In genomic region chr17:11140501-11140900, GRCh38 we compare ENCODE assay signal across 19 cellular contexts.
"Had no signal": no experiment of that assay in that cellular context is flagged by ENCODE, and none has a peak within 500 bp of the region (broad histone marks: within the 10 kb centered on the region; RNA-seq: fewer than 3 reads in every experiment).

No MANE protein-coding gene starts in this region.

- H3K4me1 Mint-ChIP-seq: activated CD4-positive, alpha-beta T cell treated with anti-CD3 and anti-CD28 coated beads for 36 hours; activated naive CD8-positive, alpha-beta T cell treated with anti-CD3 and anti-CD28 coated beads for 36 hours; central memory CD8-positive, alpha-beta T cell; naive B cell had no signal

- H3K9me3 Mint-ChIP-seq: mesothelial cell of epicardium had no signal

- ATAC-seq: activated CD4-positive, alpha-beta T cell treated with anti-CD3 and anti-CD28 coated beads for 36 hours; left cardiac atrium; psoas muscle had no signal

- H3K4me3 Mint-ChIP-seq: activated CD4-positive, alpha-beta T cell treated with anti-CD3 and anti-CD28 coated beads for 36 hours; activated naive CD8-positive, alpha-beta T cell treated with anti-CD3 and anti-CD28 coated beads for 36 hours; central memory CD8-positive, alpha-beta T cell; mesothelial cell of epicardium; naive B cell had no signal

- H3K36me3 Mint-ChIP-seq: activated naive CD8-positive, alpha-beta T cell treated with anti-CD3 and anti-CD28 coated beads for 36 hours; mesothelial cell of epicardium; naive B cell had no signal

- H3K27ac Mint-ChIP-seq: activated CD4-positive, alpha-beta T cell treated with anti-CD3 and anti-CD28 coated beads for 36 hours; activated naive CD8-positive, alpha-beta T cell treated with anti-CD3 and anti-CD28 coated beads for 36 hours; mesothelial cell of epicardium; naive B cell had no signal

- DNase-seq: activated CD4-positive, alpha-beta T cell treated with anti-CD3 and anti-CD28 coated beads for 36 hours; activated CD4-positive, CD25-positive, alpha-beta regulatory T cell; activated CD8-positive, alpha-beta memory T cell treated with anti-CD3 and anti-CD28 coated beads for 24 hours; activated effector memory CD4-positive, alpha-beta T cell treated with Interleukin-2 at 50 U/mL for 16 hours; activated naive CD4-positive, alpha-beta T cell treated with Interleukin-2 at 50 U/mL for 16 hours; activated naive CD8-positive, alpha-beta T cell treated with anti-CD3 and anti-CD28 coated beads for 36 hours; dermis blood vessel endothelial cell; effector CD8-positive, alpha-beta T cell; esophagus squamous epithelium; foreskin melanocyte; mammary epithelial cell; naive B cell; ovary; psoas muscle; stimulated activated naive CD4-positive, alpha-beta T cell treated with Interleukin-2 at 50 U/mL for 16 hours; trophoblast cell had no signal

- H3K27me3 Mint-ChIP-seq: central memory CD8-positive, alpha-beta T cell had no signal
